ENCODE assay signal across 16 cellular contexts in genomic region chr1:98126740-98127139, GRCh38.
DNase-seq lines count a peak whose midpoint lies in the region; ATAC-seq and TF ChIP-seq lines count a peak whose summit lies in the region.
"Had no signal": no experiment of that assay in that cellular context is flagged by ENCODE, and none has a peak within 500 bp of the region (broad histone marks: within the 10 kb centered on the region; RNA-seq: fewer than 3 reads in every experiment).

No MANE protein-coding gene starts in this region.

- no peaks in the 10 kb centered on the region for H3K27me3 ChIP-seq in heart left ventricle
- H3K27me3 ChIP-seq: BE2C had no signal

- DNase-seq in ELR (ENCODE audit: low read depth): peak; percentile 46
- DNase-seq in NCI-H526 (lab: John Stamatoyannopoulos, UW): peak; percentile 45 to 51
- no peak for DNase-seq in glomerular visceral epithelial cell (ENCODE audit: extremely low spot score)
- no peak for DNase-seq in heart left ventricle
- DNase-seq: BE2C; C1 segment of cervical spinal cord; Caco-2; CD4-positive, CD25-positive, alpha-beta regulatory T cell; CD8-positive, alpha-beta memory T cell; GDM1; H7; HFFc6 had no signal

- no peaks in the 10 kb centered on the region for H3K9me3 ChIP-seq in heart left ventricle
- H3K9me3 ChIP-seq: BE2C, Caco-2 had no signal

- intact Hi-C loops in heart left ventricle (cut with DNase I): no loop called here

- no peak for TF ChIP-seq POLR2A in heart left ventricle (IDR thresholded peaks at IDR 0.05)

- no peaks in the 10 kb centered on the region for H3K4me1 ChIP-seq in heart left ventricle
- H3K4me1 ChIP-seq: Caco-2 had no signal

- no peak for ATAC-seq in SK-N-SH treated with all-trans-retinoic acid at 6 μM for 48 hours
- ATAC-seq in HG03135 (IDR thresholded peaks at IDR 0.05; ENCODE audit: unreplicated experiment): no peak
- no peak for ATAC-seq in heart left ventricle
- ATAC-seq: GM23338, HCT116 had no signal

- no peak for TF ChIP-seq CTCF in heart left ventricle (IDR thresholded peaks at IDR 0.05)

- no peak overlapping the region for H3K4me3 ChIP-seq in heart left ventricle
- H3K4me3 ChIP-seq: GM23338 had no signal

- no peak overlapping the region for H3K27ac ChIP-seq in heart left ventricle

- H3K36me3 ChIP-seq in heart left ventricle: no peaks in the 10 kb centered on the region
- H3K36me3 ChIP-seq: BE2C had no signal

TF ChIP-seq in SK-N-SH treated with all-trans-retinoic acid at 6 μM for 48 hours, 23 proteins besides CTCF, POLR2A, EP300 and RAD21:
- no peak for TF ChIP-seq ZNF565 (CRISPR knock-in tag; conservative IDR thresholded peaks at IDR 0.05; ENCODE audit: low read depth)
- 0 out of 2 replicates have a peak, but pooled peaks have one; percentile 26 for TF ChIP-seq TCF4 (CRISPR knock-in tag; IDR thresholded peaks at IDR 0.05; ENCODE audit: borderline replicate concordance)

Comparison
In these comparisons a context has a peak if more than half of its experiments do, and no peak if none do; other contexts are left out.
1. DNase-seq: peak in ELR (single experiment) and NCI-H526 (2 of 2); none in glomerular visceral epithelial cell (single experiment) and heart left ventricle (0 of 5).